Comparison of ENCODE assay signal across 9 cellular contexts in genomic region chr4:41639291-41639690, GRCh38.
"Had no signal": no experiment of that assay in that cellular context is flagged by ENCODE, and none has a peak within 500 bp of the region (broad histone marks: within the 10 kb centered on the region; RNA-seq: fewer than 3 reads in every experiment).

No MANE protein-coding gene starts in this region.

- H3K9ac ChIP-seq: KMS-11 had no signal

- H3K36me3 ChIP-seq: HAP-1 had no signal

- ATAC-seq: GM23338, HCT116, HepG2 had no signal

- H3K27ac ChIP-seq: HL-60, KMS-11 had no signal

- H3K9me3 ChIP-seq: HAP-1 had no signal

- H3K4me2 ChIP-seq: GM23338, KMS-11 had no signal

- DNase-seq: H7, HFFc6, KBM-7 had no signal

- H3K4me3 ChIP-seq: GM23338, HAP-1 had no signal
